31 cellular contexts compared by ENCODE assay signal in genomic region chr20:16939051-16939450, GRCh38.
DNase-seq lines count a peak whose midpoint lies in the region; ATAC-seq lines count a peak whose summit lies in the region.
"Had no signal": no experiment of that assay in that cellular context is flagged by ENCODE, and none has a peak within 500 bp of the region (broad histone marks: within the 10 kb centered on the region; RNA-seq: fewer than 3 reads in every experiment).

No MANE protein-coding gene starts in this region.

- H3K36me3 Mint-ChIP-seq in T-helper 17 cell (ENCODE audit: low read depth), result no peaks in the 10 kb centered on the region
- H3K36me3 Mint-ChIP-seq: CD14-positive monocyte; CD4-positive, alpha-beta memory T cell; CD4-positive, CD25-positive, alpha-beta regulatory T cell; CD8-positive, alpha-beta memory T cell; CD8-positive, alpha-beta T cell had no signal

- H3K27ac Mint-ChIP-seq in T-helper 17 cell, result no peak overlapping the region
- H3K27ac Mint-ChIP-seq: B cell; CD14-positive monocyte; CD4-positive, alpha-beta memory T cell; CD4-positive, alpha-beta T cell; CD4-positive, CD25-positive, alpha-beta regulatory T cell; CD8-positive, alpha-beta memory T cell; CD8-positive, alpha-beta T cell had no signal

- H3K27me3 Mint-ChIP-seq in T-helper 17 cell, result no peaks in the 10 kb centered on the region
- H3K27me3 Mint-ChIP-seq: B cell; CD4-positive, alpha-beta memory T cell; CD4-positive, alpha-beta T cell; CD4-positive, CD25-positive, alpha-beta regulatory T cell; CD8-positive, alpha-beta memory T cell had no signal

- no peak overlapping the region for H3K4me3 Mint-ChIP-seq in T-helper 17 cell
- H3K4me3 Mint-ChIP-seq: B cell; CD14-positive monocyte; CD4-positive, alpha-beta memory T cell; CD4-positive, alpha-beta T cell; CD4-positive, CD25-positive, alpha-beta regulatory T cell; CD8-positive, alpha-beta memory T cell; CD8-positive, alpha-beta T cell had no signal

- no peaks in the 10 kb centered on the region for H3K9me3 ChIP-seq in T-helper 17 cell (ENCODE audit: control insufficient read depth, low read length, poor library complexity, severe bottlenecking)
- H3K9me3 ChIP-seq: A549; BE2C; BLaER1; BLaER1 treated with 17β-estradiol and CSF1 and Interleukin-3, amounts not matched to agents 10 nM and 100 nM; Caco-2 had no signal

- peak; percentile 21 for DNase-seq in COLO829 (ENCODE audit: low spot score)
- DNase-seq in SK-MEL-5 (ENCODE audit: low read depth, low spot score), result peak; percentile 86
- peak; percentile 72 for DNase-seq in foreskin melanocyte
- no peak for DNase-seq in T-helper 17 cell
- no peak for DNase-seq in activated CD4-positive, alpha-beta T cell treated with anti-CD3 and anti-CD28 coated beads, Interleukin-2, amount 50 U/mL, for 48 hours
- no peak for DNase-seq in NCI-H524 (lab: John Stamatoyannopoulos, UW)
- DNase-seq: 8988T; ACHN; AML-193; BE2C; C1 segment of cervical spinal cord; Caco-2; Calu3; CD4-positive, alpha-beta memory T cell; CD4-positive, alpha-beta T cell; CD4-positive, CD25-positive, alpha-beta regulatory T cell; CD8-positive, alpha-beta memory T cell; CD8-positive, alpha-beta T cell; COR-L47; DMS 273 treated with DMSO at 0.1 percent for 48 hours; DMS153; DMS53; DMS79; DMS79 treated with DMSO at 0.1 percent for 48 hours; DND-41; EL had no signal

- in situ Hi-C loops in SK-MEL-5 (cut with HindIII; ENCODE audit: low pct_unique_long_range_greater_than_20kb, low sequenced_read_pairs), result no loop called here

- no peaks in the 10 kb centered on the region for H3K4me1 Mint-ChIP-seq in T-helper 17 cell
- H3K4me1 Mint-ChIP-seq: B cell; CD14-positive monocyte; CD4-positive, alpha-beta memory T cell; CD4-positive, CD25-positive, alpha-beta regulatory T cell; CD8-positive, alpha-beta memory T cell had no signal

- no peak for ATAC-seq in T-helper 17 cell
- ATAC-seq: A549; CD8-positive, alpha-beta T cell had no signal

Comparison
In these comparisons a context has a peak if more than half of its experiments do, and no peak if none do; other contexts are left out.
1. DNase-seq: peak in COLO829 (single experiment), SK-MEL-5 (single experiment) and foreskin melanocyte (single experiment); none in T-helper 17 cell (0 of 3), activated CD4-positive, alpha-beta T cell treated with anti-CD3 and anti-CD28 coated beads, Interleukin-2, amount 50 U/mL, for 48 hours (0 of 2) and NCI-H524 (0 of 2).